Comparison of ENCODE assay signal across 10 cellular contexts in the genomic region with DNA sequence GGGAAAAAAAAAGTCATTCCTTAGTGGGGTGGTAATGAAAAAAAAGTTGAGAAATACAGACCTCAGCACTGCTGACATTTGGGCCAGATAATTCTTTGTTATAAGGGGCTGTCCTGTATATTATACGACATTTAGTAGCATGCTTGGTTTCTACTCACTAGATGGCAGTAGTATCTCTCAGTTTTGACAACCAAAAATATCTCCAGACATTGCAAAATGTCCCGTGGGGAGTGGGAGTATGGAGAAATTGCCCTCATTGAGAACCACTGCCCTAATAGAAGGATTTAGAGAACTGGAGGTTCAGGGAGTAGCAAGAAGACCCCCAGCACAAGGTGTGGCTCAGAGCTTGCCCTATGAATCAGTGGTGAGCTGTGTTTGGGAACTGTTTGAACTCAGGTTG. TPM values are rescaled to one million over a fixed set of nuclear protein-coding genes. Genes with fewer than 3 reads are reported as not detected.
DNase-seq lines count a peak whose midpoint lies in the region; ATAC-seq, FAIRE-seq and TF ChIP-seq lines count a peak whose summit lies in the region.
"Had no signal": no experiment of that assay in that cellular context is flagged by ENCODE, and none has a peak within 500 bp of the region (broad histone marks: within the 10 kb centered on the region; RNA-seq: fewer than 3 reads in every experiment).

No MANE protein-coding gene starts in this region.

- no peaks in the 10 kb centered on the region for H3K9me3 Mint-ChIP-seq in CD4-positive, alpha-beta T cell
- no peaks in the 10 kb centered on the region for H3K9me3 Mint-ChIP-seq in stimulated activated naive CD8-positive, alpha-beta T cell treated with anti-CD3 and anti-CD28 coated beads, Interleukin-15, amount 100 ng/mL, for 72 hours

- H3K4me1 ChIP-seq in adrenal gland (replicated peaks in 1 of 2) (no peaks in the 10 kb centered on the region), liver (ENCODE audit: control insufficient read depth in 4 of 4, insufficient read depth in 4 of 4, low read length in 3 of 4) (peaks cover 0 to 7% (median 4%) of the 10 kb centered on the region in 4 donors), pancreas (no peaks in the 10 kb centered on the region)

- H3K27ac ChIP-seq in CD4-positive, alpha-beta T cell (ENCODE audit: low read depth, low read length), result no peak overlapping the region
- H3K27ac ChIP-seq in adrenal gland (no peak overlapping the region), liver (ENCODE audit: low read depth in 1 of 2, low read length in 2 of 2) (no peak overlapping the region), pancreas (no peak overlapping the region)

- POLR2A ChIA-PET in CD4-positive, alpha-beta T cell (lab: Charles Lee), result no interaction called here

- ATAC-seq in CD4-positive, alpha-beta T cell (ENCODE audit: poor library complexity), result no peak
- no peak for ATAC-seq in pancreas
- ATAC-seq in stimulated activated naive CD8-positive, alpha-beta T cell treated with anti-CD3 and anti-CD28 coated beads, Interleukin-15, amount 100 ng/mL, for 72 hours, result no peak

- H3K4me3 ChIP-seq in HFF-Myc (replicated peaks; ENCODE audit: low read depth, low read length), result no peak overlapping the region
- H3K4me3 ChIP-seq in adrenal gland, result no peak overlapping the region
- H3K4me3 ChIP-seq in liver (ENCODE audit: low read depth in 1 of 3, low read length in 3 of 3), result no peak overlapping the region
- no peak overlapping the region for H3K4me3 ChIP-seq in pancreas

- no peak for FAIRE-seq in pancreas (lab: Jason Lieb, UNC)

- H3K27ac Mint-ChIP-seq in CD4-positive, alpha-beta T cell, result no peak overlapping the region
- H3K27ac Mint-ChIP-seq in stimulated activated naive CD8-positive, alpha-beta T cell treated with anti-CD3 and anti-CD28 coated beads, Interleukin-15, amount 100 ng/mL, for 72 hours, result no peak overlapping the region

- TF ChIP-seq CTCF in CD4-positive, alpha-beta T cell (IDR thresholded peaks at IDR 0.05), result peak; percentile 35
- TF ChIP-seq CTCF in HFF-Myc (IDR thresholded peaks at IDR 0.05; ENCODE audit: low read depth, low read length, missing control alignments), result peak; percentile 27
- TF ChIP-seq CTCF in adrenal gland (IDR thresholded peaks at IDR 0.05), result peak in 5 of 6 experiments; percentile 8 to 34 (median 23)
- peak; percentile 44 for TF ChIP-seq CTCF in liver (IDR thresholded peaks at IDR 0.05; ENCODE audit: low read depth, low read length, missing input control)
- TF ChIP-seq CTCF in pancreas (IDR thresholded peaks at IDR 0.05), result no peak

- CTCF ChIA-PET in CD4-positive, alpha-beta T cell (lab: Charles Lee), result interaction anchor here (0.7 to 4.6 kb wide), 5 partner anchors 27 to 1026 kb away, joined by 3 to 36 read pairs (median 3); no protein-coding TSS in a partner anchor

- DNase-seq in CD4-positive, alpha-beta T cell, result no peak
- no peak for DNase-seq in HFF-Myc (ENCODE audit: extremely low read depth, low read depth)
- no peak for DNase-seq in adrenal gland
- DNase-seq in NK-92 (lab: John Stamatoyannopoulos, UW; ENCODE audit: unreplicated experiment), result no peak
- no peak for DNase-seq in pancreas
- no peak for DNase-seq in stimulated activated naive CD8-positive, alpha-beta T cell treated with anti-CD3 and anti-CD28 coated beads, Interleukin-15, amount 100 ng/mL, for 72 hours
- DNase-seq in hepatic stellate cell (ENCODE audit: low spot score), result no peak
- DNase-seq: NCI-H1930, substantia nigra had no signal

- no peak for TF ChIP-seq POLR2A in adrenal gland (IDR thresholded peaks at IDR 0.05)

- 9 to 19% (median 13%) methylated on average over 2 of the region's 2 CpGs for WGBS in adrenal gland, 4 donors
- 26% methylated on average over 2 of the region's 2 CpGs for WGBS in liver
- 41 to 43% methylated on average over 2 of the region's 2 CpGs for WGBS in pancreas, 2 donors

- peaks cover 0 to 91% of the 10 kb centered on the region in 2 donors for H3K36me3 ChIP-seq in adrenal gland (replicated peaks in 1 of 2)
- peaks cover 9 to 95% (median 72%) of the 10 kb centered on the region in 4 donors for H3K36me3 ChIP-seq in liver (ENCODE audit: control insufficient read depth in 4 of 4, insufficient read depth in 3 of 4, low read depth in 1 of 4, low read length in 3 of 4)
- peaks cover 3 to 62% (median 28%) of the 10 kb centered on the region in 3 donors for H3K36me3 ChIP-seq in pancreas

- intact Hi-C loops in CD4-positive, alpha-beta T cell (cut with DNase I, micrococcal nuclease), result loop anchor here (1.0 to 2.0 kb wide), 2 partner anchors 40 to 156 kb away; no protein-coding TSS in a partner anchor
- intact Hi-C loops in adrenal gland (cut with DNase I) (no loop called here), pancreas (cut with DNase I) (no loop called here)

- H3K36me3 Mint-ChIP-seq in CD4-positive, alpha-beta T cell (ENCODE audit: low read depth), result peaks cover 93% of the 10 kb centered on the region

- no peaks in the 10 kb centered on the region for H3K9me3 ChIP-seq in CD4-positive, alpha-beta T cell (ENCODE audit: control insufficient read depth, low read length)
- H3K9me3 ChIP-seq in adrenal gland (replicated peaks in 1 of 3) (no peaks in the 10 kb centered on the region), liver (ENCODE audit: control insufficient read depth in 4 of 4, low read length in 3 of 4) (no peaks in the 10 kb centered on the region), pancreas (no peaks in the 10 kb centered on the region)

- no peaks in the 10 kb centered on the region for H3K27me3 ChIP-seq in CD4-positive, alpha-beta T cell (ENCODE audit: control insufficient read depth, insufficient read depth, low read length)
- H3K27me3 ChIP-seq in adrenal gland (no peaks in the 10 kb centered on the region), liver (ENCODE audit: control insufficient read depth in 4 of 4, insufficient read depth in 4 of 4, low read length in 3 of 4) (no peaks in the 10 kb centered on the region), pancreas (no peaks in the 10 kb centered on the region)

- no peak overlapping the region for H3K4me3 Mint-ChIP-seq in CD4-positive, alpha-beta T cell
- H3K4me3 Mint-ChIP-seq in stimulated activated naive CD8-positive, alpha-beta T cell treated with anti-CD3 and anti-CD28 coated beads, Interleukin-15, amount 100 ng/mL, for 72 hours, result no peak overlapping the region

- no peaks in the 10 kb centered on the region for H3K4me1 Mint-ChIP-seq in CD4-positive, alpha-beta T cell (ENCODE audit: low read depth)
- no peaks in the 10 kb centered on the region for H3K4me1 Mint-ChIP-seq in stimulated activated naive CD8-positive, alpha-beta T cell treated with anti-CD3 and anti-CD28 coated beads, Interleukin-15, amount 100 ng/mL, for 72 hours

- no peaks in the 10 kb centered on the region for H3K27me3 Mint-ChIP-seq in CD4-positive, alpha-beta T cell
- H3K27me3 Mint-ChIP-seq in stimulated activated naive CD8-positive, alpha-beta T cell treated with anti-CD3 and anti-CD28 coated beads, Interleukin-15, amount 100 ng/mL, for 72 hours, result no peaks in the 10 kb centered on the region

- H3K9ac ChIP-seq in liver (ENCODE audit: low read depth in 1 of 2, low read length in 2 of 2), result no peak overlapping the region

- peak; percentile 66 to 72 for TF ChIP-seq RAD21 in liver (IDR thresholded peaks at IDR 0.05)

TF ChIP-seq in liver, 16 proteins besides CTCF, POLR2A, EP300 and RAD21 (continues in another document):
- TF ChIP-seq GABPA (IDR thresholded peaks at IDR 0.05 in 1 of 2, conservative IDR thresholded peaks at IDR 0.05 in 1 of 2) (no peak), HNF4G (IDR thresholded peaks at IDR 0.05) (no peak), RXRA (IDR thresholded peaks at IDR 0.05) (no peak), JUND (IDR thresholded peaks at IDR 0.05) (no peak), SP1 (IDR thresholded peaks at IDR 0.05) (no peak), HNF4A (conservative IDR thresholded peaks at IDR 0.05) (no peak), FOXA2 (IDR thresholded peaks at IDR 0.05) (no peak), NR2F2 (IDR thresholded peaks at IDR 0.05) (no peak)
- TF ChIP-seq, protein P1, sequence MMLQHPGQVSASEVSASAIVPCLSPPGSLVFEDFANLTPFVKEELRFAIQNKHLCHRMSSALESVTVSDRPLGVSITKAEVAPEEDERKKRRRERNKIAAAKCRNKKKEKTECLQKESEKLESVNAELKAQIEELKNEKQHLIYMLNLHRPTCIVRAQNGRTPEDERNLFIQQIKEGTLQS (IDR thresholded peaks at IDR 0.05), result no peak
- TF ChIP-seq, protein P2, sequence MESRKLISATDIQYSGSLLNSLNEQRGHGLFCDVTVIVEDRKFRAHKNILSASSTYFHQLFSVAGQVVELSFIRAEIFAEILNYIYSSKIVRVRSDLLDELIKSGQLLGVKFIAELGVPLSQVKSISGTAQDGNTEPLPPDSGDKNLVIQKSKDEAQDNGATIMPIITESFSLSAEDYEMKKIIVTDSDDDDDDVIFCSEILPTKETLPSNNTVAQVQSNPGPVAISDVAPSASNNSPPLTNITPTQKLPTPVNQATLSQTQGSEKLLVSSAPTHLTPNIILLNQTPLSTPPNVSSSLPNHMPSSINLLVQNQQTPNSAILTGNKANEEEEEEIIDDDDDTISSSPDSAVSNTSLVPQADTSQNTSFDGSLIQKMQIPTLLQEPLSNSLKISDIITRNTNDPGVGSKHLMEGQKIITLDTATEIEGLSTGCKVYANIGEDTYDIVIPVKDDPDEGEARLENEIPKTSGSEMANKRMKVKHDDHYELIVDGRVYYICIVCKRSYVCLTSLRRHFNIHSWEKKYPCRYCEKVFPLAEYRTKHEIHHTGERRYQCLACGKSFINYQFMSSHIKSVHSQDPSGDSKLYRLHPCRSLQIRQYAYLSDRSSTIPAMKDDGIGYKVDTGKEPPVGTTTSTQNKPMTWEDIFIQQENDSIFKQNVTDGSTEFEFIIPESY (IDR thresholded peaks at IDR 0.05), result no peak

RNA-seq across cellular contexts. Expression of a gene that starts 28.6 kb away (rescaled TPM):
- total RNA-seq in CD4-positive, alpha-beta T cell, result 10 to 100 TPM; 24.9 to 25.9 TPM
- total RNA-seq in adrenal gland, result 100 to 1,000 TPM in 6 of 8 donors, 10 to 100 TPM in 2; 64.7 to 207 (median 138) TPM
- 100 to 1,000 TPM; 121 to 174 (median 126) TPM for polyA plus RNA-seq in adrenal gland
- 10 to 100 TPM; 21.2 to 31.2 TPM for total RNA-seq in liver
- polyA plus RNA-seq in liver, result 10 to 100 TPM; 40.0 to 48.4 TPM
- total RNA-seq in pancreas, result 10 to 100 TPM; 20.9 to 31.0 (median 22.9) TPM
- polyA plus RNA-seq in pancreas, result 10 to 100 TPM; 45.2 to 59.3 TPM

Comparison
In these comparisons a context has a peak if more than half of its experiments do, and no peak if none do; other contexts are left out.
1. CTCF ChIP-seq: peak in CD4-positive, alpha-beta T cell (single experiment), HFF-Myc (single experiment), adrenal gland (5 of 6) and liver (single experiment); none in pancreas (0 of 4).
2. intact Hi-C loops: an anchor here in CD4-positive, alpha-beta T cell (1.0 to 2.0 kb wide); none called in adrenal gland and pancreas.